Comparison of ENCODE assay signal across 8 cellular contexts in genomic region chr2:39121523-39122063, GRCh38. TPM values are rescaled to one million over a fixed set of nuclear protein-coding genes. Genes with fewer than 3 reads are reported as not detected.
DNase-seq lines count a peak whose midpoint lies in the region; TF ChIP-seq lines count a peak whose summit lies in the region.

No MANE protein-coding gene starts in this region.

- DNase-seq in HEK293T (ENCODE audit: extremely low spot score) (no peak), substantia nigra (lab: John Stamatoyannopoulos, UW) (no peak), SK-N-DZ (ENCODE audit: low spot score) (no peak), KBM-7 (no peak)
- no peak for DNase-seq in stimulated activated CD4-positive, alpha-beta T cell treated with anti-CD3 and anti-CD28 coated beads, Interleukin-4, amount 100 ng/mL, for 1 hour

- no peaks in the 10 kb centered on the region for H3K9me3 ChIP-seq in iPS-15b (ENCODE audit: control insufficient read depth, insufficient read depth, low read length)

- H3K27me3 ChIP-seq in ACC112 (ENCODE audit: insufficient read depth, low read length) (no peaks in the 10 kb centered on the region), iPS-15b (ENCODE audit: control insufficient read depth, insufficient read depth, low read length) (no peaks in the 10 kb centered on the region)

- peaks cover 46% of the 10 kb centered on the region for H3K79me2 ChIP-seq in ACC112 (ENCODE audit: control insufficient read depth, insufficient read depth, low read length, unreplicated experiment)

- H2AFZ ChIP-seq in ACC112 (ENCODE audit: low read length, unreplicated experiment), result peak overlapping the region; percentile 69

- CTCF ChIA-PET in HEK293T (lab: Yijun Ruan, JAX), result interaction anchor here (2.1 kb wide), 1 partner anchor 106 kb away, joined by 10 read pairs; no protein-coding TSS in a partner anchor

- H3K27ac ChIP-seq in ACC112 (ENCODE audit: low read depth, low read length), result peak overlapping the region; percentile 61
- peak overlapping the region; percentile 91 for H3K27ac ChIP-seq in substantia nigra (ENCODE audit: low read depth, low read length, poor library complexity, severe bottlenecking)

- H3K9ac ChIP-seq in iPS-15b (ENCODE audit: low read depth, low read length), result peak overlapping the region; percentile 94

- no peaks in the 10 kb centered on the region for H3K36me3 ChIP-seq in ACC112 (ENCODE audit: insufficient read depth, low read length)
- no peaks in the 10 kb centered on the region for H3K36me3 ChIP-seq in iPS-15b (ENCODE audit: control insufficient read depth, insufficient read depth, low read length)

- no peak for TF ChIP-seq CTCF in WI38 (IDR thresholded peaks at IDR 0.05; ENCODE audit: low read depth, low read length)

- H3K4me1 ChIP-seq in ACC112 (ENCODE audit: control insufficient read depth, insufficient read depth, low read length, unreplicated experiment) (peaks cover 16% of the 10 kb centered on the region), iPS-15b (ENCODE audit: control insufficient read depth, insufficient read depth, low read length) (peaks cover 14% of the 10 kb centered on the region)

- POLR2A ChIA-PET in HEK293T (lab: Yijun Ruan, JAX), result interaction anchor here (1.1 to 3.0 kb wide), 5 partner anchors 13 to 371 kb away, joined by 3 to 21 read pairs (median 7); partner anchors contain the start of gene SRSF7

- in situ Hi-C loops in KBM-7 (cut with MboI; ENCODE audit: low pct_unique_long_range_greater_than_20kb, low sequenced_read_pairs), result no loop called here

- H3K4me3 ChIP-seq in ACC112 (ENCODE audit: low read depth, low read length) (peak overlapping the region; percentile 74), WI38 (ENCODE audit: low read depth, low read length) (peak overlapping the region; percentile 83), iPS-15b (ENCODE audit: low read depth, low read length) (peak overlapping the region; percentile 82)

TF ChIP-seq in HEK293T, 16 proteins besides CTCF, POLR2A, EP300 and RAD21:
- TF ChIP-seq BHLHE40 (IDR thresholded peaks at IDR 0.05; ENCODE audit: borderline replicate concordance) (no peak), LEF1 (IDR thresholded peaks at IDR 0.05; ENCODE audit: borderline replicate concordance) (no peak), ARNT (IDR thresholded peaks at IDR 0.05) (0 out of 2 replicates have a peak, but pooled peaks have one; percentile 17), L3MBTL2 (conservative IDR thresholded peaks at IDR 0.05) (no peak), CTBP1 (IDR thresholded peaks at IDR 0.05; ENCODE audit: borderline replicate concordance) (no peak), HDGF (IDR thresholded peaks at IDR 0.05; ENCODE audit: borderline replicate concordance) (no peak), FOXA1 (IDR thresholded peaks at IDR 0.05) (no peak), PKNOX1 (IDR thresholded peaks at IDR 0.05) (peak; percentile 70), SP1 (IDR thresholded peaks at IDR 0.05) (no peak), FOXK2 (IDR thresholded peaks at IDR 0.05) (no peak)

RNA-seq across cellular contexts. Expression of gene SOS1, which starts 0.7 kb away (rescaled TPM):
- polyA plus RNA-seq in SK-N-DZ (2014; cell fraction: cytosol; rRNA removed), result 8.6 and 9.0 TPM in 2 replicates
- 11.2 and 23.7 TPM in 2 replicates for polyA plus RNA-seq in SK-N-DZ (2014; cell fraction: nucleus; rRNA removed)
